Comparison of ENCODE assay signal across 27 cellular contexts in genomic region chr20:41101660-41102059, GRCh38.
"Had no signal": no experiment of that assay in that cellular context is flagged by ENCODE, and none has a peak within 500 bp of the region (broad histone marks: within the 10 kb centered on the region; RNA-seq: fewer than 3 reads in every experiment).

No MANE protein-coding gene starts in this region.

- H3K4me1 ChIP-seq: left ventricle myocardium inferior, right atrium auricular region, suprapubic skin, tibial artery, upper lobe of right lung had no signal

- H3K9me3 Mint-ChIP-seq: naive thymus-derived CD4-positive, alpha-beta T cell; natural killer cell treated with Interleukin-12 subunit alpha and Interleukin-12 subunit beta and Interleukin-15 and Interleukin-18, amount 100 ng/mL, for 72 hours; stimulated activated naive CD8-positive, alpha-beta T cell treated with anti-CD3 and anti-CD28 coated beads, Interleukin-15, Interleukin-2, amounts not matched to agents 100 ng/mL and 50 ng/mL, for 24 hours had no signal

- H3K4me2 ChIP-seq: hepatocyte had no signal

- H3K27me3 ChIP-seq: hepatocyte, ovary, right atrium auricular region, suprapubic skin, tibial artery, upper lobe of right lung had no signal

- H3K27ac Mint-ChIP-seq: natural killer cell treated with Interleukin-12 subunit alpha and Interleukin-12 subunit beta and Interleukin-15 and Interleukin-18, amount 100 ng/mL, for 72 hours; progenitor cell of endocrine pancreas; stimulated activated naive CD8-positive, alpha-beta T cell treated with anti-CD3 and anti-CD28 coated beads, Interleukin-15, Interleukin-2, amounts not matched to agents 100 ng/mL and 50 ng/mL, for 24 hours had no signal

- H3K4me3 Mint-ChIP-seq: naive thymus-derived CD4-positive, alpha-beta T cell; natural killer cell treated with Interleukin-12 subunit alpha and Interleukin-12 subunit beta and Interleukin-15 and Interleukin-18, amount 100 ng/mL, for 72 hours; stimulated activated naive CD8-positive, alpha-beta T cell treated with anti-CD3 and anti-CD28 coated beads, Interleukin-15, Interleukin-2, amounts not matched to agents 100 ng/mL and 50 ng/mL, for 24 hours had no signal

- ATAC-seq: left cardiac atrium; mucosa of descending colon; naive thymus-derived CD4-positive, alpha-beta T cell; natural killer cell treated with Interleukin-12 subunit alpha and Interleukin-12 subunit beta and Interleukin-15 and Interleukin-18, amount 100 ng/mL, for 72 hours; sciatic nerve; upper lobe of right lung had no signal

- H3K36me3 ChIP-seq: ovary had no signal

- H3K27ac ChIP-seq: hepatocyte, left ventricle myocardium inferior, ovary, right atrium auricular region, skin epidermis, suprapubic skin, thoracic aorta, tibial artery, upper lobe of right lung had no signal

- H2AFZ ChIP-seq: hepatocyte had no signal

- DNase-seq: kidney glomerular epithelial cell; left cardiac atrium; left ventricle myocardium inferior; midbrain; mucosa of descending colon; naive thymus-derived CD4-positive, alpha-beta T cell; ovary; stimulated activated CD4-positive, alpha-beta T cell treated with anti-CD3 and anti-CD28 coated beads, Interleukin-12 subunit alpha, Interleukin-12 subunit beta, amount 100 ng/mL, for 4 hours; stimulated activated CD4-positive, alpha-beta T cell treated with anti-CD3 and anti-CD28 coated beads, Interleukin-15, amount 100 ng/mL, for 24 hours; stimulated activated CD4-positive, alpha-beta T cell treated with anti-CD3 and anti-CD28 coated beads, Interleukin-2, amount 100 ng/mL, for 24 hours; stimulated activated CD4-positive, alpha-beta T cell treated with anti-CD3 and anti-CD28 coated beads, Interleukin-4, amount 100 ng/mL, for 1 hour; stimulated activated naive CD4-positive, alpha-beta T cell; tibial artery; trophoblast cell; upper lobe of right lung had no signal

- H3K27me3 Mint-ChIP-seq: naive thymus-derived CD4-positive, alpha-beta T cell; natural killer cell treated with Interleukin-12 subunit alpha and Interleukin-12 subunit beta and Interleukin-15 and Interleukin-18, amount 100 ng/mL, for 72 hours; progenitor cell of endocrine pancreas; stimulated activated naive CD8-positive, alpha-beta T cell treated with anti-CD3 and anti-CD28 coated beads, Interleukin-15, Interleukin-2, amounts not matched to agents 100 ng/mL and 50 ng/mL, for 24 hours had no signal

- H3K4me3 ChIP-seq: hepatocyte, left ventricle myocardium inferior, lung, mucosa of descending colon, ovary, right atrium auricular region, skin epidermis, suprapubic skin, thoracic aorta, tibial artery, upper lobe of right lung had no signal

- H3K9me3 ChIP-seq: left ventricle myocardium inferior, mucosa of descending colon, ovary, right atrium auricular region, suprapubic skin, thoracic aorta, tibial artery, upper lobe of right lung had no signal

- FAIRE-seq: keratinocyte, urothelium cell line had no signal
